In genomic region chr6:2190661-2191389, GRCh38 we compare ENCODE assay signal across 1 cellular context.
TF ChIP-seq lines count a peak whose summit lies in the region.

No MANE protein-coding gene starts in this region.

TF ChIP-seq in WTC11, 78 proteins besides CTCF, POLR2A, EP300 and RAD21 (continued from another document):
- TF ChIP-seq AR (CRISPR knock-in tag; IDR thresholded peaks at IDR 0.05): no peak
- TF ChIP-seq TEAD1 (CRISPR knock-in tag; IDR thresholded peaks at IDR 0.05): no peak
- no peak for TF ChIP-seq GABPB1 (CRISPR knock-in tag; IDR thresholded peaks at IDR 0.05)
- TF ChIP-seq MYBL2 (CRISPR knock-in tag; IDR thresholded peaks at IDR 0.05): no peak
- no peak for TF ChIP-seq ZBTB43 (CRISPR knock-in tag; IDR thresholded peaks at IDR 0.05)
- TF ChIP-seq ATF6 (CRISPR knock-in tag; IDR thresholded peaks at IDR 0.05): no peak
